Comparison of ENCODE assay signal across 9 cellular contexts in the genomic region with DNA sequence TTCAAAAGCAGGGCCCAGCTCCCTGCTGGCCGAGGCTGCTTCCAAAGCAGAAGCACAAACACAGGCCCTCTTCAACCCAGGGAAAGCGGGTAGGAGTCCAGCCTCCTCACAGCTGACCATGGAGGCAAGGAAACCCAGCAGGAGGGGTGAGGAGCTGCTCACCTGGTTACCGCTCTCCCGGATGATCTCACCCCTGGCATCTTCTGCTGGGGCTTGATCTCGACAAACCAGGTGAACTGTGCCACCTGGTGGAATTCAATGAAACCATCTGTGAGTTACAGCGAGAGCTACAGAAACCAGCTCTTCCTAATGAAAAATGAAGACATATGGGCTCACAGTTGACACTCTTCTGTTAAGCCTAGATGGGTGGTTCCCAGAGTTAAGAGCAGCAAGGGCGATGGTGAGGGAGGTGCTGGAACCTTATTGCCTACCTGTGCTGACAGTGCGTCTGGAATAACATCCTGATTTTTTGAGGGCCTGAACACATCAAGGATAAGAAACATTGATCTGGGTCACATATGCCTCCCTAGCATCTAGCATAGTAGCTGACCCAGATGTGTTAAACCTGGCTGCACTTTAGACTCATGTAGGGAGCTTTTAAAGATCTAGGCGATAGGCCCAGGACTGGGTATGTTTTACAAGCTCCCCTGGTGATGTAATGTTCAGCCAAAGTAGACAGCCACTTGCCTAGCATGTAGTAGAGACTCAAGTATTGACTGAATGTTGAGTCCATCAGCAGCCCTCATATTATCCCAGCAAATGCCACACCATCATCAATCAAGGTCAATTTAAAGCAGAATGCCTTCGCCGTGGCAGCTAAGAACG. TPM values are rescaled to one million over a fixed set of nuclear protein-coding genes. Genes with fewer than 3 reads are reported as not detected.
DNase-seq lines count a peak whose midpoint lies in the region; ATAC-seq and TF ChIP-seq lines count a peak whose summit lies in the region.
"Had no signal": no experiment of that assay in that cellular context is flagged by ENCODE, and none has a peak within 500 bp of the region (broad histone marks: within the 10 kb centered on the region; RNA-seq: fewer than 3 reads in every experiment).

No MANE protein-coding gene starts in this region.

- POLR2A ChIA-PET in CD8-positive, alpha-beta memory T cell (lab: Charles Lee): interaction anchor here (1.3 kb wide), 2 partner anchors 344 to 345 kb away, joined by 4 to 9 read pairs; a partner anchor contains a TSS

- ATAC-seq in GM19043 (IDR thresholded peaks at IDR 0.05; ENCODE audit: low read depth, unreplicated experiment): peak; percentile 43

- H3K4me3 Mint-ChIP-seq in CD8-positive, alpha-beta memory T cell: peak overlapping the region in 1 of 7 donors; percentile 58

- CTCF ChIA-PET in CD8-positive, alpha-beta memory T cell (lab: Charles Lee): interaction anchor here (0.6 to 4.0 kb wide), 26 partner anchors 9 to 672 kb away, joined by 3 to 19 read pairs (median 4); a partner anchor contains a TSS

- no peak overlapping the region for H2AFZ ChIP-seq in Karpas-422 (ENCODE audit: low read length)

- H3K27me3 Mint-ChIP-seq in CD8-positive, alpha-beta memory T cell: no peaks in the 10 kb centered on the region

- peaks cover 3 to 48% (median 13%) of the 10 kb centered on the region in 3 donors for H3K36me3 Mint-ChIP-seq in CD8-positive, alpha-beta memory T cell

- TF ChIP-seq CTCF in left ventricle myocardium inferior (IDR thresholded peaks at IDR 0.05; ENCODE audit: borderline replicate concordance): peak; percentile 54

- peak overlapping the region in 7 of 8 donors; percentile 34 to 99 (median 86) for H3K27ac Mint-ChIP-seq in CD8-positive, alpha-beta memory T cell

- H3K9ac ChIP-seq in Karpas-422 (ENCODE audit: low read length): no peak overlapping the region

- H3K36me3 ChIP-seq in CD8-positive, alpha-beta memory T cell (ENCODE audit: insufficient read depth, low read length): no peaks in the 10 kb centered on the region
- H3K36me3 ChIP-seq in Karpas-422 (ENCODE audit: insufficient read depth, low read length) (no peaks in the 10 kb centered on the region), left ventricle myocardium inferior (peaks cover 15% of the 10 kb centered on the region)

- intact Hi-C loops in left ventricle myocardium inferior (cut with micrococcal nuclease) (no loop called here), posterior vena cava (cut with DNase I) (no loop called here)

- H3K4me2 ChIP-seq in Karpas-422 (ENCODE audit: low read depth, low read length, poor library complexity, severe bottlenecking): no peak overlapping the region

- H3K4me1 Mint-ChIP-seq in CD8-positive, alpha-beta memory T cell: peaks cover 17 to 40% (median 20%) of the 10 kb centered on the region in 3 donors

- no peak overlapping the region for H3K4me3 ChIP-seq in CD8-positive, alpha-beta memory T cell (ENCODE audit: low read length)
- no peak overlapping the region for H3K4me3 ChIP-seq in Karpas-422 (ENCODE audit: low read length)
- H3K4me3 ChIP-seq in left ventricle myocardium inferior: no peak overlapping the region

- H4K20me1 ChIP-seq in Karpas-422 (ENCODE audit: insufficient read depth, low read depth, low read length): peaks cover 3% of the 10 kb centered on the region; the same call in 1 of the 2 replicates

- H3K27me3 ChIP-seq in CD8-positive, alpha-beta memory T cell (ENCODE audit: insufficient read depth, low read length, poor library complexity, severe bottlenecking): no peaks in the 10 kb centered on the region
- H3K27me3 ChIP-seq in Karpas-422 (ENCODE audit: low read length) (no peaks in the 10 kb centered on the region), left ventricle myocardium inferior (ENCODE audit: low read depth) (no peaks in the 10 kb centered on the region)

- H3K4me1 ChIP-seq in CD8-positive, alpha-beta memory T cell (ENCODE audit: insufficient read depth, low read length): peaks cover 16% of the 10 kb centered on the region
- H3K4me1 ChIP-seq in Karpas-422 (ENCODE audit: low read length) (peaks cover 42% of the 10 kb centered on the region), left ventricle myocardium inferior (peaks cover 27% of the 10 kb centered on the region)

- no peak overlapping the region for H3K27ac ChIP-seq in CD8-positive, alpha-beta memory T cell (ENCODE audit: low read depth, low read length)
- H3K27ac ChIP-seq in Karpas-422 (ENCODE audit: low read length): no peak overlapping the region
- H3K27ac ChIP-seq in left ventricle myocardium inferior (replicated peaks): no peak overlapping the region

- peak; percentile 29 to 71 (median 49) for DNase-seq in CD8-positive, alpha-beta memory T cell
- DNase-seq in Karpas-422 (peak; percentile 84), OCI-M1 (lab: John Stamatoyannopoulos, UW) (peak; percentile 60), left ventricle myocardium inferior (no peak), posterior vena cava (ENCODE audit: low spot score) (no peak)
- DNase-seq in activated naive CD4-positive, alpha-beta T cell treated with anti-CD3 and anti-CD28 coated beads, Interleukin-2, amount 50 U/mL, for 16 hours: peak; percentile 63
- peak; percentile 70 for DNase-seq in stimulated activated CD4-positive, alpha-beta T cell treated with anti-CD3 and anti-CD28 coated beads, Interleukin-15, amount 100 ng/mL, for 24 hours

- no peaks in the 10 kb centered on the region for H3K9me3 ChIP-seq in CD8-positive, alpha-beta memory T cell (ENCODE audit: low read length)
- H3K9me3 ChIP-seq in Karpas-422 (ENCODE audit: low read length): no peaks in the 10 kb centered on the region
- H3K9me3 ChIP-seq in left ventricle myocardium inferior (replicated peaks): no peaks in the 10 kb centered on the region

- H3K79me2 ChIP-seq in Karpas-422 (ENCODE audit: low read length): no peaks in the 10 kb centered on the region

- H3K9me3 Mint-ChIP-seq in CD8-positive, alpha-beta memory T cell: peaks cover 0 to 2% (median 0%) of the 10 kb centered on the region in 5 donors

- no peaks in the 10 kb centered on the region for H3K9me2 ChIP-seq in Karpas-422 (replicated peaks; ENCODE audit: insufficient read depth, low read length)

RNA-seq across cellular contexts. Expression of a gene that starts 6.1 kb away (rescaled TPM):
- 1 to 10 TPM; 7.1 to 7.2 TPM for total RNA-seq in CD8-positive, alpha-beta memory T cell
- 35.6 TPM for polyA plus RNA-seq in CD8-positive, alpha-beta memory T cell
- 9.7 and 10.9 TPM in 2 replicates for total RNA-seq in Karpas-422 (2014; rRNA removed; shearing (Covaris generic); ENCODE audit: low replicate concordance)
- total RNA-seq in left ventricle myocardium inferior (10.3 TPM), posterior vena cava (10 to 100 TPM in 1 of 2 donors, 1 to 10 TPM in 1; 9.9 to 11.1 TPM)

RNA-seq across cellular contexts. Expression of a gene that starts 47.1 kb away (rescaled TPM):
- total RNA-seq in CD8-positive, alpha-beta memory T cell: under 1 TPM; 0.35 to 0.69 TPM
- polyA plus RNA-seq in CD8-positive, alpha-beta memory T cell: 0.12 TPM
- 0.15 TPM in 1 of 2 replicates, not detected in the other for total RNA-seq in Karpas-422 (2014; rRNA removed; shearing (Covaris generic); ENCODE audit: low replicate concordance)
- total RNA-seq in left ventricle myocardium inferior (0.30 TPM), posterior vena cava (under 1 TPM; 0.10 to 0.14 TPM)
- total RNA-seq: skeletal muscle tissue had no signal

Comparison
In these comparisons a context has a peak if more than half of its experiments do, and no peak if none do; other contexts are left out.
1. DNase-seq: peak in CD8-positive, alpha-beta memory T cell (5 of 5), Karpas-422 (single experiment), OCI-M1 (single experiment), activated naive CD4-positive, alpha-beta T cell treated with anti-CD3 and anti-CD28 coated beads, Interleukin-2, amount 50 U/mL, for 16 hours (single experiment) and stimulated activated CD4-positive, alpha-beta T cell treated with anti-CD3 and anti-CD28 coated beads, Interleukin-15, amount 100 ng/mL, for 24 hours (single experiment); none in left ventricle myocardium inferior (single experiment) and posterior vena cava (single experiment).